ENCODE assay signal across 1 cellular context in the genomic region with DNA sequence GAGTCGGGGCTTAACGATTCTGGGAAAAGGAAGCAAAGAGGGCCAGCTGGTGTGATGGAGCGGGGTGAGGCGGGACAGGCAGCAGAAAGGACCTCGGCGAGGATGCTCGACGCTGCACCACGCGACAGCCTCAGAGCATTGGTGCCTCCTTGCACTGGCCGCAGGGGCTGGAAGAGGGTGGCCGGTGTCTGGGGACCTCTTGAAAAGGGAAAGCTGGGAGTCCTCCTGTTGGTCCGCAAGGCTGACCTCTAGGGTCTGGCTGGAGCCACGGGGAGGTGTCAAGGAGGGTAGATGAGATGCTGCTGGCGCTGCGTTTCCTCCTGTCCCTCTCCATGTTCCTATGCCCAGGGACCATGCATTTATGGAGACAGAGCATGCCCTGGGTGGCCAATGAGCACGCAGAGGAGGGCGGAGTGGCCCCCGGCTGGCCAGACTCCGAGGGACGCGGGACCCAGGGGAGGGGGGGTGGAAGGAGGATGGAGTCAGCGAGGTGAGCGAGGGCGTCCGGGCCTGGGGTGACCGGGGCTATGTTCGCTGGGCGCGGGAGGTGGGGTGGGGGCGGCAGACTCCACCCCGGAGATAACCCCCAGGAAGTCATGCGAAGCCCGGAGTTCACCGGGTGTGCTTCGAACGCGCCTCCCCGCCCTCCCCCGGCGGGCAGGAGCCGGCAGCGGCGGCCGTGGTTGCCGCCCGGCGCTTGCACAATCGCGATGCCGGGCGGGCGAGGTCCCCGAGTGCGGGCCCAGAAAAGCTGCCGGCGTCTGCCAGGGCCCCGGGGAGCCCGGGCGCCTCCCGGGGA.
TF ChIP-seq lines count a peak whose summit lies in the region.

Gene CYP24A1, minus strand, starts transcription at position 334 of the 799 bp plus-strand sequence. CDS start 407 bp downstream, outside the sequence.

TF ChIP-seq in K562, 482 proteins besides CTCF, POLR2A, EP300 and RAD21 (continued from another document):
- TF ChIP-seq, protein P1, sequence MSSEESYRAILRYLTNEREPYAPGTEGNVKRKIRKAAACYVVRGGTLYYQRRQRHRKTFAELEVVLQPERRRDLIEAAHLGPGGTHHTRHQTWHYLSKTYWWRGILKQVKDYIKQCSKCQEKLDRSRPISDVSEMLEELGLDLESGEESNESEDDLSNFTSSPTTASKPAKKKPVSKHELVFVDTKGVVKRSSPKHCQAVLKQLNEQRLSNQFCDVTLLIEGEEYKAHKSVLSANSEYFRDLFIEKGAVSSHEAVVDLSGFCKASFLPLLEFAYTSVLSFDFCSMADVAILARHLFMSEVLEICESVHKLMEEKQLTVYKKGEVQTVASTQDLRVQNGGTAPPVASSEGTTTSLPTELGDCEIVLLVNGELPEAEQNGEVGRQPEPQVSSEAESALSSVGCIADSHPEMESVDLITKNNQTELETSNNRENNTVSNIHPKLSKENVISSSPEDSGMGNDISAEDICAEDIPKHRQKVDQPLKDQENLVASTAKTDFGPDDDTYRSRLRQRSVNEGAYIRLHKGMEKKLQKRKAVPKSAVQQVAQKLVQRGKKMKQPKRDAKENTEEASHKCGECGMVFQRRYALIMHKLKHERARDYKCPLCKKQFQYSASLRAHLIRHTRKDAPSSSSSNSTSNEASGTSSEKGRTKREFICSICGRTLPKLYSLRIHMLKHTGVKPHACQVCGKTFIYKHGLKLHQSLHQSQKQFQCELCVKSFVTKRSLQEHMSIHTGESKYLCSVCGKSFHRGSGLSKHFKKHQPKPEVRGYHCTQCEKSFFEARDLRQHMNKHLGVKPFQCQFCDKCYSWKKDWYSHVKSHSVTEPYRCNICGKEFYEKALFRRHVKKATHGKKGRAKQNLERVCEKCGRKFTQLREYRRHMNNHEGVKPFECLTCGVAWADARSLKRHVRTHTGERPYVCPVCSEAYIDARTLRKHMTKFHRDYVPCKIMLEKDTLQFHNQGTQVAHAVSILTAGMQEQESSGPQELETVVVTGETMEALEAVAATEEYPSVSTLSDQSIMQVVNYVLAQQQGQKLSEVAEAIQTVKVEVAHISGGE (CRISPR knock-in tag; IDR thresholded peaks at IDR 0.05): peak in 1 of 3 experiments; percentile 71; a peak in 2 of 6 replicates
- TF ChIP-seq ZNF644 (tag; IDR thresholded peaks at IDR 0.05; ENCODE audit: low read depth) (no peak), KDM5B (IDR thresholded peaks at IDR 0.05; ENCODE audit: insufficient replicate concordance, low read depth, low read length) (no peak), ZNF668 (CRISPR knock-in tag; IDR thresholded peaks at IDR 0.05) (no peak)
